In the genomic region with DNA sequence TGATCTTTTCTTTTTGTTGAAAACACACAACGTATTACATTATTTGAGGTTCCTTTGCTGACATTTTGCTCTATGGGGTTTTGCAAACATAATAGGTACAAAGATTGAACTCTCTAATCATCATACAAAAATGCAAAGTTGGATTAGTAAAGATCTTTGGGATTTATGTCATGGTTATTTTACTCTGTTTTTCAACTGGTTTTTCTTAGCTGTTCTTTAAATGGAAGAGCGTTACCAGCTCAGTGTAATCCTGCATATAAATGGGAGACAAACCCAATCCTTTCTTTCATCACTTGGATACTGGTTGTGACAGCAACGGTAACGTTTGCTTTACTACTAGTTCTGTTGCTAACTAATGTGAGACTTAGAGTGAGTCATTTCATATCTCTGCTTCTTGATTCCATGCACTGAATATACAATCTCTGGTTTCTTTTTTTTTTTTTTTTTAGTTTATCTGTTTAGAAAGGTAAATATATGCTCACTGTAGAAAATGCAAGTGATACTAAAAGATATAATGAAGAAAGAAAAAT, we compare ENCODE assay signal across 16 cellular contexts.
A peak's percentile ranks its signal among the peaks of the same experiment; 100 is the strongest.
DNase-seq lines count a peak whose midpoint lies in the region; ATAC-seq and TF ChIP-seq lines count a peak whose summit lies in the region.
"Had no signal": no experiment of that assay in that cellular context is flagged by ENCODE, and none has a peak within 500 bp of the region (broad histone marks: within the 10 kb centered on the region; RNA-seq: fewer than 3 reads in every experiment).

No MANE protein-coding gene starts in this region.

- H4K20me1 ChIP-seq in SK-N-SH (ENCODE audit: insufficient read depth) (no peaks in the 10 kb centered on the region), smooth muscle cell (ENCODE audit: low read depth) (no peaks in the 10 kb centered on the region), hepatocyte (ENCODE audit: insufficient read depth, poor library complexity, severe bottlenecking) (no peaks in the 10 kb centered on the region)
- H4K20me1 ChIP-seq: BLaER1 treated with 17β-estradiol and CSF1 and Interleukin-3, amounts not matched to agents 10 nM and 100 nM had no signal

- H3K9ac ChIP-seq in SK-N-SH (no peak overlapping the region), smooth muscle cell (ENCODE audit: low read depth) (no peak overlapping the region)
- H3K9ac ChIP-seq: BLaER1 treated with 17β-estradiol and CSF1 and Interleukin-3, amounts not matched to agents 10 nM and 100 nM had no signal

- no peaks in the 10 kb centered on the region for H3F3A ChIP-seq in SK-N-SH (replicated peaks; ENCODE audit: insufficient read depth)
- H3F3A ChIP-seq in smooth muscle cell (ENCODE audit: low read depth) = no peaks in the 10 kb centered on the region

- H3K9me2 ChIP-seq in SK-N-SH (no peaks in the 10 kb centered on the region), hepatocyte (replicated peaks; ENCODE audit: insufficient read depth) (no peaks in the 10 kb centered on the region)

- H3K79me2 ChIP-seq in SK-N-SH (ENCODE audit: insufficient read depth) = no peaks in the 10 kb centered on the region
- no peaks in the 10 kb centered on the region for H3K79me2 ChIP-seq in smooth muscle cell (ENCODE audit: low read depth)
- no peaks in the 10 kb centered on the region for H3K79me2 ChIP-seq in hepatocyte

- no peaks in the 10 kb centered on the region for H3K27me3 ChIP-seq in SK-N-SH (ENCODE audit: insufficient read depth)
- no peaks in the 10 kb centered on the region for H3K27me3 ChIP-seq in smooth muscle cell (ENCODE audit: low read depth)
- H3K27me3 ChIP-seq in hepatocyte = no peaks in the 10 kb centered on the region
- H3K27me3 ChIP-seq: SJSA1 had no signal

- H2AFZ ChIP-seq in SK-N-SH (ENCODE audit: low read depth) (0 out of 2 replicates have a peak overlapping the region, but pooled peaks have one; percentile 19), smooth muscle cell (ENCODE audit: low read depth) (no peak overlapping the region), hepatocyte (no peak overlapping the region)

- H3K4me3 ChIP-seq in SK-N-SH (ENCODE audit: low read depth in 2 of 2, low read length in 1 of 2) (no peak overlapping the region), astrocyte of the spinal cord (ENCODE audit: low read depth, low read length) (no peak overlapping the region), fibroblast of pulmonary artery (replicated peaks; ENCODE audit: low read depth, low read length) (no peak overlapping the region), smooth muscle cell (no peak overlapping the region), hepatocyte (no peak overlapping the region)
- H3K4me3 ChIP-seq: BLaER1 treated with 17β-estradiol and CSF1 and Interleukin-3, amounts not matched to agents 10 nM and 100 nM; SJSA1 had no signal

- no peaks in the 10 kb centered on the region for H3K9me3 ChIP-seq in SK-N-SH
- no peaks in the 10 kb centered on the region for H3K9me3 ChIP-seq in smooth muscle cell (replicated peaks; ENCODE audit: low read depth)
- no peaks in the 10 kb centered on the region for H3K9me3 ChIP-seq in hepatocyte (ENCODE audit: low read depth)
- H3K9me3 ChIP-seq: BLaER1 treated with 17β-estradiol and CSF1 and Interleukin-3, amounts not matched to agents 10 nM and 100 nM; SJSA1 had no signal

- no peak for DNase-seq in SK-N-SH
- DNase-seq in astrocyte of the spinal cord (ENCODE audit: low read depth, low spot score) = peak; percentile 43
- DNase-seq in fibroblast of pulmonary artery (ENCODE audit: low read depth) = peak; percentile 74
- DNase-seq in smooth muscle cell (lab: John Stamatoyannopoulos, UW; ENCODE audit: unreplicated experiment) = no peak
- no peak for DNase-seq in hepatocyte (ENCODE audit: low spot score)
- DNase-seq: 8988T; CD8-positive, alpha-beta memory T cell; NCI-H1417; NCI-H187 treated with DMSO at 0.1 percent for 48 hours; NCI-H69 had no signal

- H3K27ac ChIP-seq in SK-N-SH (ENCODE audit: low read depth in 2 of 2, low read length in 1 of 2) (no peak overlapping the region), smooth muscle cell (ENCODE audit: low read depth) (peak overlapping the region; percentile 15), hepatocyte (no peak overlapping the region)
- H3K27ac ChIP-seq: BLaER1 treated with 17β-estradiol and CSF1 and Interleukin-3, amounts not matched to agents 10 nM and 100 nM; HL-60; SJSA1 had no signal

- CTCF ChIA-PET in SK-N-SH (lab: Yijun Ruan, JAX) = interaction anchor here (0.7 to 1.2 kb wide), 2 partner anchors 11 to 20 kb away, joined by 3 to 4 read pairs; no protein-coding TSS in a partner anchor

- TF ChIP-seq RAD21 in SK-N-SH (IDR thresholded peaks at IDR 0.05; ENCODE audit: low read length) = no peak

- no peaks in the 10 kb centered on the region for H3K36me3 ChIP-seq in SK-N-SH (replicated peaks in 1 of 2; ENCODE audit: control insufficient read depth in 1 of 2, insufficient read depth in 2 of 2, low read length in 1 of 2)
- no peaks in the 10 kb centered on the region for H3K36me3 ChIP-seq in smooth muscle cell (ENCODE audit: low read depth)
- H3K36me3 ChIP-seq in hepatocyte (replicated peaks; ENCODE audit: insufficient read depth, low read depth) = no peaks in the 10 kb centered on the region
- H3K36me3 ChIP-seq: BLaER1 treated with 17β-estradiol and CSF1 and Interleukin-3, amounts not matched to agents 10 nM and 100 nM; SJSA1 had no signal

- H3K4me1 ChIP-seq in SK-N-SH (ENCODE audit: control insufficient read depth in 1 of 2, insufficient read depth in 2 of 2, low read depth in 1 of 2, low read length in 1 of 2) (no peaks in the 10 kb centered on the region), smooth muscle cell (ENCODE audit: low read depth) (peaks cover 5% of the 10 kb centered on the region), hepatocyte (ENCODE audit: insufficient read depth) (no peaks in the 10 kb centered on the region)
- H3K4me1 ChIP-seq: SJSA1 had no signal

- H3K4me2 ChIP-seq in SK-N-SH (no peak overlapping the region), smooth muscle cell (no peak overlapping the region), hepatocyte (no peak overlapping the region)
- H3K4me2 ChIP-seq: BLaER1 treated with 17β-estradiol and CSF1 and Interleukin-3, amounts not matched to agents 10 nM and 100 nM had no signal

- no peak for TF ChIP-seq CTCF in SK-N-SH (IDR thresholded peaks at IDR 0.05)
- TF ChIP-seq CTCF in astrocyte of the spinal cord (IDR thresholded peaks at IDR 0.05; ENCODE audit: low read depth, low read length) = no peak
- no peak for TF ChIP-seq CTCF in fibroblast of pulmonary artery (IDR thresholded peaks at IDR 0.05; ENCODE audit: low read length, missing control alignments)
- TF ChIP-seq CTCF in smooth muscle cell (IDR thresholded peaks at IDR 0.05; ENCODE audit: borderline replicate concordance, insufficient read depth, poor library complexity, severe bottlenecking) = no peak
- no peak for TF ChIP-seq CTCF in hepatocyte (IDR thresholded peaks at IDR 0.05; ENCODE audit: poor library complexity)

- no peak for ATAC-seq in SK-N-SH treated with all-trans-retinoic acid at 6 μM for 48 hours
- ATAC-seq in GM21447 (IDR thresholded peaks at IDR 0.05; ENCODE audit: unreplicated experiment) = no peak
- no peak for ATAC-seq in HG03095 (IDR thresholded peaks at IDR 0.05; ENCODE audit: unreplicated experiment)

- no peak for TF ChIP-seq EP300 in SK-N-SH (IDR thresholded peaks at IDR 0.05; ENCODE audit: borderline replicate concordance in 1 of 2, low read depth in 1 of 2, low read length in 1 of 2)

- in situ Hi-C loops in astrocyte of the spinal cord (cut with HindIII; ENCODE audit: low sequenced_read_pairs) = no loop called here

- 6% methylated on average over 4 of the region's 4 CpGs for WGBS in SK-N-SH (ENCODE audit: low lambda C conversion rate)
- WGBS in smooth muscle cell (ENCODE audit: low lambda C conversion rate) = 33% methylated on average over 4 of the region's 4 CpGs
- WGBS in hepatocyte (ENCODE audit: low lambda C conversion rate, missing lambda C conversion rate) = 46% methylated on average over 4 of the region's 4 CpGs

- POLR2A ChIA-PET in SK-N-SH (lab: Yijun Ruan, JAX) = no interaction called here

TF ChIP-seq in SK-N-SH, 30 proteins besides CTCF, POLR2A, EP300 and RAD21 (continues in another document):
- TF ChIP-seq ELF1 (IDR thresholded peaks at IDR 0.05) = no peak
- TF ChIP-seq FOXJ3 (CRISPR knock-in tag; IDR thresholded peaks at IDR 0.05) = no peak
- TF ChIP-seq SMC3 (IDR thresholded peaks at IDR 0.05; ENCODE audit: low read depth, low read length) = no peak
- TF ChIP-seq YY1 (IDR thresholded peaks at IDR 0.05; ENCODE audit: low read depth) = no peak
- TF ChIP-seq TEAD4 (IDR thresholded peaks at IDR 0.05; ENCODE audit: borderline replicate concordance, insufficient read depth) = no peak

TF ChIP-seq in SK-N-SH treated with all-trans-retinoic acid at 6 μM for 48 hours, 23 proteins besides CTCF, POLR2A, EP300 and RAD21 (continues in another document):
- no peak for TF ChIP-seq SNAI2 (CRISPR knock-in tag; IDR thresholded peaks at IDR 0.05)
- no peak for TF ChIP-seq ZNF8 (CRISPR knock-in tag; IDR thresholded peaks at IDR 0.05)
- TF ChIP-seq RARB (CRISPR knock-in tag; IDR thresholded peaks at IDR 0.05) = no peak
- no peak for TF ChIP-seq ARNTL (CRISPR knock-in tag; IDR thresholded peaks at IDR 0.05; ENCODE audit: borderline replicate concordance, low read depth)
- TF ChIP-seq ZFP30 (CRISPR knock-in tag; IDR thresholded peaks at IDR 0.05) = no peak
- TF ChIP-seq GLIS3 (CRISPR knock-in tag; IDR thresholded peaks at IDR 0.05) = no peak
- no peak for TF ChIP-seq TOX (CRISPR knock-in tag; IDR thresholded peaks at IDR 0.05; ENCODE audit: borderline replicate concordance)
- no peak for TF ChIP-seq ZFP3 (CRISPR knock-in tag; IDR thresholded peaks at IDR 0.05)
- TF ChIP-seq PATZ1 (CRISPR knock-in tag; IDR thresholded peaks at IDR 0.05; ENCODE audit: borderline replicate concordance) = no peak
- no peak for TF ChIP-seq ZNF70 (CRISPR knock-in tag; IDR thresholded peaks at IDR 0.05)

Comparison
In these comparisons a context has a peak if more than half of its experiments do, and no peak if none do; other contexts are left out.
1. DNase-seq: peak in astrocyte of the spinal cord (single experiment) and fibroblast of pulmonary artery (single experiment); none in SK-N-SH (single experiment), smooth muscle cell (single experiment) and hepatocyte (single experiment).